8 cellular contexts compared by ENCODE assay signal in the genomic region with DNA sequence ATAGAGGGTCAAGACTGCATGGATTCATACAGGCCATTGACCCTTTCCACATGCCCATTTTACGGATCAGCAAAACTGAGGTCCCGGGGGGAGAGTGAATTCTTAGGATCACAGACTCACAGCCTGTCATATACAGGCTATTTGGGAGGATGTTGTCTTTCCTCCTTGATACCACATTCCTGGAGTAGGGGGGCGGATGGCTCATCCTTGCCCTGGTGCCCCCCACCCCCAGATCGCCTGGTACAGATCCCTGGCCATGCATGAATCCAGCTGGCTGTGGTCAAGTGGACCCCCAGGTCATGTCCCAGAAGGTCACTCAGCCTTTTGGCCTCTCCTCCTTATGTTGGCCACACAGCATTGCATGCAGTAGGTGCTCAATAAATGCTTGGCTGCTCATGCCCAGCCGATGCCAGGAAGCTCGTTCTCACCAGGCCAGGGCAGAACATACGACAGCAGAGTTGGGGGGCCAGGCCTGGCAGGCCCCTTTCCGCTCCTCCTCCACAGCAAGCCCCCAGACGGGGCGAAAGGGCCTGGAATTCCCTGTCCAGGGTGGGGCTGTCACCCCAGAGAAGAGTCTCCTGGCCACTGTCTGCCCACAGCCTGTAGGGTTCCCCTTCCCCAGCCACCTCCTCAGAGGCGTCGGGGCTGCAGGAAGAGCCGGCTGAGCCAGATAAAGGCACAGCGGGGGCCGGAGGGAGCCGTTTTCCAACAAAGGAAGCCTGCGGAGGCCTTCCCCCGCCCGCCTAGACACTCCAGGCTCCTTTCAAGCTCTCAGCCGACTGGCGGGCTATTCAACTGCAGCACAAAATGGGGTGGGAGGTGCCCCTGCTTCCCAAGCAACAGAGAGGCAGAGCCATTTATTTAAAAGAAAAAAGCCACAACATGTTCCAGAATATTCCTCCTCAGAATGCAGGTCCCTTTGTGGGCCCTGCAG.
A peak's percentile ranks its signal among the peaks of the same experiment; 100 is the strongest.
DNase-seq lines count a peak whose midpoint lies in the region; ATAC-seq and TF ChIP-seq lines count a peak whose summit lies in the region.

No MANE protein-coding gene starts in this region.

- H3K4me1 Mint-ChIP-seq in T-helper 17 cell (peaks cover 5% of the 10 kb centered on the region), Caco-2 (ENCODE audit: low read depth, unreplicated experiment) (peaks cover 22% of the 10 kb centered on the region)

- H3K4me3 Mint-ChIP-seq in T-helper 17 cell (no peak overlapping the region), Caco-2 (ENCODE audit: unreplicated experiment) (no peak overlapping the region)

- peaks cover 25% of the 10 kb centered on the region for H3K4me1 ChIP-seq in Caco-2
- H3K4me1 ChIP-seq in stomach, result peaks cover 36 to 46% (median 38%) of the 10 kb centered on the region in 4 donors

- no TSS peak for BruUV-seq in Caco-2 (replicated peaks; lab: Mats Ljungman, UMichigan)

- peak overlapping the region in 2 of 5 donors; percentile 17 to 47 for H3K27ac ChIP-seq in stomach

- H3K27ac Mint-ChIP-seq in T-helper 17 cell (no peak overlapping the region), Caco-2 (ENCODE audit: unreplicated experiment) (no peak overlapping the region)

- WGBS in stomach, 5 donors, result 40 to 51% (median 46%) methylated on average over 16 to 21 of the region's 21 CpGs

- H3K4me3 ChIP-seq in H7 (ENCODE audit: insufficient read depth, low read depth, low read length), result peak overlapping the region; percentile 29; the same call in 1 of the 2 replicates
- H3K4me3 ChIP-seq in Caco-2 (ENCODE audit: low read depth, low read length), result no peak overlapping the region
- H3K4me3 ChIP-seq in stomach, result no peak overlapping the region

- CTCF ChIA-PET in Caco-2 (lab: Charles Lee), result no interaction called here

- no peak for ATAC-seq in T-helper 17 cell

- H3K9me3 ChIP-seq in T-helper 17 cell (ENCODE audit: control insufficient read depth, low read length, poor library complexity, severe bottlenecking) (no peaks in the 10 kb centered on the region), Caco-2 (no peaks in the 10 kb centered on the region), stomach (no peaks in the 10 kb centered on the region)

- TF ChIP-seq CTCF in Caco-2 (IDR thresholded peaks at IDR 0.05; ENCODE audit: insufficient read depth in 1 of 2, low read depth in 1 of 2, low read length in 1 of 2, severe bottlenecking in 1 of 2, unreplicated experiment in 1 of 2), result no peak
- TF ChIP-seq CTCF in stomach (IDR thresholded peaks at IDR 0.05), result no peak

- POLR2A ChIA-PET in Caco-2 (lab: Charles Lee), result no interaction called here

- TF ChIP-seq POLR2A in stomach (IDR thresholded peaks at IDR 0.05), result no peak

- no peaks in the 10 kb centered on the region for H3K9me3 Mint-ChIP-seq in Caco-2 (ENCODE audit: unreplicated experiment)

- intact Hi-C loops in Caco-2 (cut with micrococcal nuclease; ENCODE audit: unreplicated experiment) (no loop called here), stomach (cut with DNase I; ENCODE audit: low total_unique reads) (no loop called here)

- H3K36me3 Mint-ChIP-seq in T-helper 17 cell (ENCODE audit: low read depth), result peaks cover 3% of the 10 kb centered on the region
- peaks cover 6% of the 10 kb centered on the region for H3K36me3 Mint-ChIP-seq in Caco-2 (ENCODE audit: insufficient read depth, unreplicated experiment)

- peak; percentile 94 for DNase-seq in H7
- DNase-seq in NCI-H2227 (lab: John Stamatoyannopoulos, UW; ENCODE audit: unreplicated experiment), result peak; percentile 88
- peak; percentile 91 for DNase-seq in ecto neural progenitor cell (ENCODE audit: low spot score)
- peak; percentile 28 for DNase-seq in occipital lobe (lab: John Stamatoyannopoulos, UW)
- DNase-seq in H4 (ENCODE audit: low spot score), result no peak
- DNase-seq in T-helper 17 cell, result no peak
- no peak for DNase-seq in Caco-2
- no peak for DNase-seq in stomach

- peaks cover 22% of the 10 kb centered on the region; the same call in 1 of the 2 replicates for H3K27me3 ChIP-seq in H7 (ENCODE audit: control insufficient read depth, insufficient read depth, low read length)
- H3K27me3 ChIP-seq in Caco-2 (replicated peaks; ENCODE audit: control insufficient read depth, insufficient read depth, low read length), result no peaks in the 10 kb centered on the region
- peaks cover 0 to 16% (median 0%) of the 10 kb centered on the region in 3 donors for H3K27me3 ChIP-seq in stomach

- H3K36me3 ChIP-seq in H7 (replicated peaks; ENCODE audit: control insufficient read depth, insufficient read depth, low read length) (no peaks in the 10 kb centered on the region), Caco-2 (ENCODE audit: control insufficient read depth, insufficient read depth, low read length) (no peaks in the 10 kb centered on the region), stomach (no peaks in the 10 kb centered on the region)

- no peak for TF ChIP-seq EP300 in stomach (IDR thresholded peaks at IDR 0.05)

- peaks cover 53% of the 10 kb centered on the region for H3K27me3 Mint-ChIP-seq in T-helper 17 cell
- no peaks in the 10 kb centered on the region for H3K27me3 Mint-ChIP-seq in Caco-2 (ENCODE audit: insufficient read depth, unreplicated experiment)

Comparison
In these comparisons a context has a peak if more than half of its experiments do, and no peak if none do; other contexts are left out.
1. DNase-seq: peak in H7 (single experiment), NCI-H2227 (single experiment), ecto neural progenitor cell (single experiment) and occipital lobe (single experiment); none in H4 (single experiment), T-helper 17 cell (0 of 3), Caco-2 (0 of 2) and stomach (single experiment).